ENCODE assay signal across 8 cellular contexts in the genomic region with DNA sequence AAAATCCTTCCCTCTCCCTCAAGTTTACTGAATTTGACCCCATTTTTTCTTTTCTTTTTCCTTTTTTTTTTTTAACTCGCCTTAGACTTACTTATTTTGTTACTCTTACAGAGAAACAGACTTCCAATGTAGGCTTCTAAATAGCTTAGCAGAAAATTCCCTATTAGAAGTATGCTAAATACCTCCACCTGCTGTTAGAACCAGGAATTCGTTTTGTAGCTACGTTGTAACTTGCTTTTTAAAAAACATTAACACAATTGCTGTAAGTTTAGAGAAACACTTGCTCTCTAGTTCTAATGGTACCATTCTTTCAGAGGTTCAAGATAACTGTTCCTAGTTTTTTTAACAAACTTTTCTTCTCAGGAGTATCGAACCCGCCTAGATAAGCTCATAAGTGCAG.
DNase-seq lines count a peak whose midpoint lies in the region; ATAC-seq and TF ChIP-seq lines count a peak whose summit lies in the region.

No MANE protein-coding gene starts in this region.

- no peak for TF ChIP-seq POLR2A in esophagus squamous epithelium (IDR thresholded peaks at IDR 0.05)

- no peak overlapping the region for H3K27ac ChIP-seq in esophagus squamous epithelium

- no peaks in the 10 kb centered on the region for H3K27me3 ChIP-seq in esophagus squamous epithelium

- peaks cover 0 to 4% (median 0%) of the 10 kb centered on the region in 3 donors for H3K9me3 ChIP-seq in esophagus squamous epithelium

- H3K4me1 ChIP-seq in esophagus squamous epithelium, result no peaks in the 10 kb centered on the region

- H3K4me3 ChIP-seq in GM12865 (ENCODE audit: low read depth, low read length) (no peak overlapping the region), esophagus squamous epithelium (no peak overlapping the region)

- WGBS in esophagus squamous epithelium, 2 donors, result 39 to 44% methylated on average over 5 of the region's 5 CpGs

- ATAC-seq in HG03342 (IDR thresholded peaks at IDR 0.05; ENCODE audit: unreplicated experiment) (no peak), GM18858 (IDR thresholded peaks at IDR 0.05; ENCODE audit: unreplicated experiment) (no peak)

- H3K36me3 ChIP-seq in esophagus squamous epithelium, result no peaks in the 10 kb centered on the region

- peak; percentile 14 for TF ChIP-seq CTCF in GM12865 (IDR thresholded peaks at IDR 0.05; ENCODE audit: insufficient read depth, low read depth, low read length, missing control alignments)
- no peak for TF ChIP-seq CTCF in esophagus squamous epithelium (IDR thresholded peaks at IDR 0.05)

- DNase-seq in AG20443 (ENCODE audit: low spot score) (peak; percentile 16), GM12865 (ENCODE audit: low read depth) (peak; percentile 9), RPMI7951 (ENCODE audit: low read depth) (peak; percentile 5), iPS-NIHi11 (ENCODE audit: low spot score) (peak; percentile 17), esophagus squamous epithelium (lab: John Stamatoyannopoulos, UW) (no peak)
- DNase-seq in stimulated activated naive CD4-positive, alpha-beta T cell treated with Interleukin-2 at 50 U/mL for 16 hours (lab: John Stamatoyannopoulos, UW), result no peak

- intact Hi-C loops in esophagus squamous epithelium (cut with DNase I), result no loop called here

Comparison
In these comparisons a context has a peak if more than half of its experiments do, and no peak if none do; other contexts are left out.
1. DNase-seq: peak in AG20443 (single experiment), GM12865 (single experiment), RPMI7951 (single experiment) and iPS-NIHi11 (single experiment); none in esophagus squamous epithelium (single experiment) and stimulated activated naive CD4-positive, alpha-beta T cell treated with Interleukin-2 at 50 U/mL for 16 hours (single experiment).